Comparison of ENCODE assay signal across 2 cellular contexts in the genomic region with DNA sequence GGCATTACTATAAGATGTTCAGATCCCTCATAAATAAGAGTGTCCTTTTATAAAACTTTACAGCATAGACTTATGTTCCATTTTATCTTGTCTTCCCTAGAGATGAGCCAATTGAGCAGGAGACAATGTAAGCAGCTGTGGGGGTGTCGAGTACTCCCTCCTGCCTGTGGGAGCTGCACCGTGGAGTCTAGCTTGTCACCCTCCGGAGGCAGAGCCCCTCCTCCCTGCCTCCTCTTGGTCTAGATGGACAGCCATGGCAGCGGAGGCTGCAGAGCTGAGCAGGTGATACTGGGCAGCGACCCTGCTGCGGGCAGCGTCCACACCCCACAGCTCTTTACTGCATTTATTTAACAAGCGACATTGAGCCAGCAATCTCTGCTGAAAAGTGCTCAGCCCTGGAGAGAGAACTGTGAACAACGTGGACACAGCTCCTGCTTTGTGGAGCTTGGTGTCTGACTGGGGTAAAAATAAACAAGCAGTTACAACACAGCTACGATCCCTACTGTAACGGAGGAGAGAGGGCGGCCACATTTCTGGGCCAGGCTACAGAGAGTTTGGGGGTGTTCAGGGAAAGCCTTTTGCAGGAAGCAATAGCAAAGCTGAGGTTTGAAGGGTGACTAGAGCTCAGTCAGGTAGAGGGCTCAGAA.
TF ChIP-seq lines count a peak whose summit lies in the region.

No MANE protein-coding gene starts in this region.

TF ChIP-seq in K562, 482 proteins besides CTCF, POLR2A, EP300 and RAD21 (continued from another document):
- peak; percentile 16; the same call in 1 of the 2 replicates for TF ChIP-seq VEZF1 (CRISPR knock-in tag; IDR thresholded peaks at IDR 0.05)

TF ChIP-seq in neural cell, 6 proteins besides CTCF, POLR2A, EP300 and RAD21:
- TF ChIP-seq SMC3 (conservative IDR thresholded peaks at IDR 0.05; ENCODE audit: poor library complexity) (no peak), EZH2 (IDR thresholded peaks at IDR 0.05; ENCODE audit: borderline replicate concordance, insufficient read depth, low read length, poor library complexity, severe bottlenecking) (no peak), TAF1 (IDR thresholded peaks at IDR 0.05; ENCODE audit: low read depth) (no peak), POLR2AphosphoS5 (IDR thresholded peaks at IDR 0.05) (peak; percentile 57), MXI1 (conservative IDR thresholded peaks at IDR 0.05; ENCODE audit: poor library complexity, severe bottlenecking) (no peak), REST (IDR thresholded peaks at IDR 0.05; ENCODE audit: borderline replicate concordance) (no peak)
